17 cellular contexts compared by ENCODE assay signal in genomic region chr3:78703944-78704343, GRCh38.
"Had no signal": no experiment of that assay in that cellular context is flagged by ENCODE, and none has a peak within 500 bp of the region (broad histone marks: within the 10 kb centered on the region; RNA-seq: fewer than 3 reads in every experiment).

No MANE protein-coding gene starts in this region.

- H3K27me3 ChIP-seq: body of pancreas, heart right ventricle, stomach had no signal

- H3K9me3 Mint-ChIP-seq: endodermal cell had no signal

- ATAC-seq: activated T-helper 17 cell treated with anti-CD3 and anti-CD28 coated beads, Interleukin-2, amount 50 U/mL, for 72 hours; body of pancreas; esophagus mucosa; heart right ventricle; left lobe of liver; natural killer cell treated with Interleukin-12 subunit alpha and Interleukin-12 subunit beta and Interleukin-15 and Interleukin-18, amount 100 ng/mL, for 72 hours had no signal

- H3K36me3 Mint-ChIP-seq: activated naive CD4-positive, alpha-beta T cell treated with anti-CD3 and anti-CD28 coated beads, Interleukin-2, amount 10 ng/mL, durations not matched to agents 7 days and 5 days; memory B cell; natural killer cell treated with Interleukin-12 subunit alpha and Interleukin-12 subunit beta and Interleukin-15 and Interleukin-18, amount 100 ng/mL, for 72 hours had no signal

- H3K4me1 Mint-ChIP-seq: activated naive CD4-positive, alpha-beta T cell treated with anti-CD3 and anti-CD28 coated beads, Interleukin-2, amount 10 ng/mL, durations not matched to agents 7 days and 5 days; activated T-helper 17 cell treated with anti-CD3 and anti-CD28 coated beads, Interleukin-2, amount 50 U/mL, for 72 hours; memory B cell had no signal

- H3K9me3 ChIP-seq: body of pancreas, heart right ventricle, stomach, thoracic aorta had no signal

- H3K27me3 Mint-ChIP-seq: activated naive CD4-positive, alpha-beta T cell treated with anti-CD3 and anti-CD28 coated beads, Interleukin-2, amount 10 ng/mL, durations not matched to agents 7 days and 5 days; activated T-helper 17 cell treated with anti-CD3 and anti-CD28 coated beads, Interleukin-2, amount 50 U/mL, for 72 hours; memory B cell; natural killer cell treated with Interleukin-12 subunit alpha and Interleukin-12 subunit beta and Interleukin-15 and Interleukin-18, amount 100 ng/mL, for 72 hours had no signal

- H3K27ac ChIP-seq: body of pancreas, heart right ventricle, stomach, thoracic aorta had no signal

- H3K4me3 Mint-ChIP-seq: activated naive CD4-positive, alpha-beta T cell treated with anti-CD3 and anti-CD28 coated beads, Interleukin-2, amount 10 ng/mL, durations not matched to agents 7 days and 5 days; activated T-helper 17 cell treated with anti-CD3 and anti-CD28 coated beads, Interleukin-2, amount 50 U/mL, for 72 hours; endodermal cell; memory B cell; natural killer cell treated with Interleukin-12 subunit alpha and Interleukin-12 subunit beta and Interleukin-15 and Interleukin-18, amount 100 ng/mL, for 72 hours had no signal

- DNase-seq: activated CD4-positive, alpha-beta T cell treated with anti-CD3 and anti-CD28 coated beads, Interleukin-2, amount 50 U/mL, for 1 hour; activated naive CD4-positive, alpha-beta T cell treated with anti-CD3 and anti-CD28 coated beads, Interleukin-2, amount 10 ng/mL, durations not matched to agents 7 days and 5 days; activated T-cell treated with anti-CD3 and anti-CD28 coated beads for 4 hours; body of pancreas; dermis blood vessel endothelial cell; endodermal cell; foreskin melanocyte; heart right ventricle; stimulated activated CD4-positive, alpha-beta T cell treated with anti-CD3 and anti-CD28 coated beads, Interleukin-4, amount 100 ng/mL, for 4 hours; stomach had no signal

- FAIRE-seq: islet of Langerhans had no signal

- H3K4me3 ChIP-seq: body of pancreas, heart right ventricle, stomach, thoracic aorta had no signal

- H3K36me3 ChIP-seq: heart right ventricle, stomach, thoracic aorta had no signal

- H3K27ac Mint-ChIP-seq: activated naive CD4-positive, alpha-beta T cell treated with anti-CD3 and anti-CD28 coated beads, Interleukin-2, amount 10 ng/mL, durations not matched to agents 7 days and 5 days; activated T-helper 17 cell treated with anti-CD3 and anti-CD28 coated beads, Interleukin-2, amount 50 U/mL, for 72 hours; endodermal cell; memory B cell; natural killer cell treated with Interleukin-12 subunit alpha and Interleukin-12 subunit beta and Interleukin-15 and Interleukin-18, amount 100 ng/mL, for 72 hours had no signal

- H3K4me1 ChIP-seq: body of pancreas, stomach had no signal
